ENCODE assay signal across 24 cellular contexts in the genomic region with DNA sequence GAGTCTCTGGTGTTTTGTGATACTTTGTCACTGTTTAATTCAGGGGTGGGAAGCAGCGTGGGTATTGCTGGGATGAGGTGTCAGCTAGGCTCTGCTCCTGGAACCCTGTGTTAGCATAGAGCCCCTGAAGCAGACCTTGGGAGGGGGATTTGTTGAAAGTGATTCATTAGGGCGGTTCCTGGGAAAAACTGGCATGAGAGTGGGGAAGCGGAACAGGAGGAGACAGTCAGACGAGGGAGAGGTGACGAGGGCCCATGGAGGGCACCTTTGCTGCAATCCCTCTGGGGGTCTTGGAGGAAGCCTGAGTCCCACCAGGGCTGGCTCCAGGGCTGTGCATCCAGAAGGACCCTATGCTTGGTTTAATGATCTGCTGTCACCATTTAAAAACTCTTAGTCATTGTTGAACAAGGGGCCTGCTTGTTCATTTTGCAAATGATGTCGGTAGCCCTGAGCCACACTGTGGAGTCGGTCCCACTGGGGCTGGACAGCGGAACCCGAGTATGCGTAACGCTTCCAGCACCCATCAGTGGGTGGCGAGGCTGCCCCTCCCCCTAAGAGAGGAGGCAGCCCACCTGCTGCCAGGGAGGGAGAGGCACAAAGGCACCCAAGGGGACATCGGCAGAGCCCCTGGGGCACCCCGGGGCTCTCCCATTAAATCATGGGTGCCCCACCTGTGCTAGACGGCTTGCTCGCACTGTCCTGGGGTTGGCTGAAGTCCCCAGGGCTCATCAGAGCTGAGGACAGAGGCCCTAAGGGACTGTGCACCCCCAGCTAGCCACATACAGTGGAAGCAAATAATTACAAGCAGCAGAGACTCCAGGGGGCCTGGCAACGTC. TPM values are rescaled to one million over a fixed set of nuclear protein-coding genes. Genes with fewer than 3 reads are reported as not detected.
"Had no signal": no experiment of that assay in that cellular context is flagged by ENCODE, and none has a peak within 500 bp of the region (broad histone marks: within the 10 kb centered on the region; RNA-seq: fewer than 3 reads in every experiment).

No MANE protein-coding gene starts in this region.

- H3K27me3 ChIP-seq: colonic mucosa, heart left ventricle, right lobe of liver, stomach, transverse colon had no signal

- ATAC-seq: heart left ventricle; left lobe of liver; mucosa of descending colon; natural killer cell; psoas muscle; stimulated activated memory B cell treated with anti-CD40 and anti-IgM and Interleukin-4, amounts not matched to agents 10 μg/mL and 1 μg/mL and 100 μg/mL, for 72 hours had no signal

- DNase-seq: colonic mucosa; effector CD4-positive, alpha-beta T cell; heart left ventricle; hippocampal formation; mucosa of descending colon; natural killer cell; retina; spleen; stimulated activated CD4-positive, alpha-beta T cell treated with anti-CD3 and anti-CD28 coated beads, Interleukin-15, amount 100 ng/mL, for 24 hours; stimulated activated CD4-positive, alpha-beta T cell treated with anti-CD3 and anti-CD28 coated beads, Interleukin-1b, Interleukin-23, amount 100 ng/mL, for 48 hours; stimulated activated CD4-positive, alpha-beta T cell treated with anti-CD3 and anti-CD28 coated beads, Interleukin-4, amount 100 ng/mL, for 24 hours; stomach; substantia nigra; transverse colon had no signal

- H3K79me2 ChIP-seq: parathyroid adenoma had no signal

- H3K36me3 Mint-ChIP-seq: natural killer cell had no signal

- H3K4me3 ChIP-seq: colonic mucosa, heart left ventricle, mucosa of descending colon, psoas muscle, right lobe of liver, spleen, stomach, thoracic aorta, transverse colon had no signal

- H3K9me3 ChIP-seq: colonic mucosa, mucosa of descending colon, psoas muscle, right lobe of liver, thoracic aorta, transverse colon had no signal

- H3K4me1 Mint-ChIP-seq: central memory CD8-positive, alpha-beta T cell; natural killer cell; stimulated activated memory B cell treated with anti-CD40 and anti-IgM and Interleukin-4, amounts not matched to agents 10 μg/mL and 1 μg/mL and 100 μg/mL, for 72 hours had no signal

- H3K27ac Mint-ChIP-seq: natural killer cell; stimulated activated memory B cell treated with anti-CD40 and anti-IgM and Interleukin-4, amounts not matched to agents 10 μg/mL and 1 μg/mL and 100 μg/mL, for 72 hours had no signal

- H3K27ac ChIP-seq: colonic mucosa, heart left ventricle, parathyroid adenoma, psoas muscle, right lobe of liver, spleen, stomach, thoracic aorta, transverse colon had no signal

- H3K9ac ChIP-seq: parathyroid adenoma had no signal

- H3K36me3 ChIP-seq: colonic mucosa, heart left ventricle, right lobe of liver, spleen, thoracic aorta had no signal

- H3K4me3 Mint-ChIP-seq: central memory CD8-positive, alpha-beta T cell; natural killer cell; stimulated activated memory B cell treated with anti-CD40 and anti-IgM and Interleukin-4, amounts not matched to agents 10 μg/mL and 1 μg/mL and 100 μg/mL, for 72 hours had no signal

- H2AFZ ChIP-seq: parathyroid adenoma had no signal

- H3K9me3 Mint-ChIP-seq: central memory CD8-positive, alpha-beta T cell; natural killer cell had no signal

- H3K4me1 ChIP-seq: heart left ventricle, parathyroid adenoma, psoas muscle, right lobe of liver, spleen, stomach had no signal

RNA-seq across cellular contexts. Expression of a gene that starts 35.4 kb away (rescaled TPM):
- total RNA-seq: dermis microvascular lymphatic vessel endothelial cell, glomerular endothelial cell, natural killer cell had no signal

RNA-seq across cellular contexts. Expression of a gene that starts 38.3 kb away (rescaled TPM):
- total RNA-seq: dermis microvascular lymphatic vessel endothelial cell, glomerular endothelial cell, heart left ventricle, natural killer cell, psoas muscle, skeletal muscle tissue had no signal
